ENCODE assay signal across 8 cellular contexts in genomic region chr15:90716976-90717821, GRCh38. TPM values are rescaled to one million over a fixed set of nuclear protein-coding genes. Genes with fewer than 3 reads are reported as not detected.
DNase-seq lines count a peak whose midpoint lies in the region; ATAC-seq and TF ChIP-seq lines count a peak whose summit lies in the region.

TSS of gene BLM (plus strand) at chr15:90717346. CDS start at chr15:90747393, 30,047 bp downstream.

- H3K4me3 Mint-ChIP-seq in activated naive CD8-positive, alpha-beta T cell treated with anti-CD3 and anti-CD28 coated beads, Interleukin-2, amount 50 U/mL, for 24 hours = peak within 1 kb of the TSS; percentile 85

- H3K9ac ChIP-seq in parathyroid adenoma = no peak within 1 kb of the TSS

- DNase-seq in NCI-H1417 treated with DMSO at 0.1 percent for 48 hours (lab: John Stamatoyannopoulos, UW) (peak; percentile 97), SW480 (ENCODE audit: low spot score) (peak; percentile 97), cardiac muscle cell (ENCODE audit: low read depth in 1 of 2, low spot score in 1 of 2) (peak; percentile 96 to 99), transverse colon (peak; percentile 96)
- DNase-seq in activated naive CD8-positive, alpha-beta T cell treated with anti-CD3 and anti-CD28 coated beads, Interleukin-2, amount 50 U/mL, for 24 hours = peak; percentile 90

- peak within 1 kb of the TSS; percentile 81 for H3K27ac ChIP-seq in cardiac muscle cell
- peak within 1 kb of the TSS; percentile 75 for H3K27ac ChIP-seq in parathyroid adenoma
- H3K27ac ChIP-seq in transverse colon = peak within 1 kb of the TSS; percentile 88 to 97 (median 94)

- ATAC-seq in HG02763 (IDR thresholded peaks at IDR 0.05; ENCODE audit: unreplicated experiment) = peak; percentile 98
- ATAC-seq in activated naive CD8-positive, alpha-beta T cell treated with anti-CD3 and anti-CD28 coated beads, Interleukin-2, amount 50 U/mL, for 24 hours = peak; percentile 100

- intact Hi-C loops in transverse colon (cut with DNase I; ENCODE audit: low total_unique reads) = loop anchor here (10.0 kb wide), 1 partner anchor 168 kb away; the partner anchor contains the start of gene FES

- TF ChIP-seq POLR2A in transverse colon (IDR thresholded peaks at IDR 0.05) = peak; percentile 80

- peak within 1 kb of the TSS; percentile 92 for H2AFZ ChIP-seq in parathyroid adenoma

- H3K9me3 ChIP-seq in cardiac muscle cell (ENCODE audit: low read depth) (no peaks in the 10 kb centered on the region), parathyroid adenoma (ENCODE audit: control insufficient read depth, low read length) (no peaks in the 10 kb centered on the region), transverse colon (no peaks in the 10 kb centered on the region)

- no peaks in the 10 kb centered on the region for H3K27me3 Mint-ChIP-seq in activated naive CD8-positive, alpha-beta T cell treated with anti-CD3 and anti-CD28 coated beads, Interleukin-2, amount 50 U/mL, for 24 hours

- H3K36me3 ChIP-seq in cardiac muscle cell = no peaks in the 10 kb centered on the region
- no peaks in the 10 kb centered on the region for H3K36me3 ChIP-seq in parathyroid adenoma (ENCODE audit: control insufficient read depth, insufficient read depth, low read length)
- H3K36me3 ChIP-seq in transverse colon = no peaks in the 10 kb centered on the region

- WGBS in transverse colon (ENCODE audit: low coverage in 1 of 2), 2 donors = 1% methylated on average over 42 of the region's 65 CpGs; no CpG with 5 or more reads in 1 of the 2 donors

- in situ Hi-C loops in transverse colon (cut with MboI; ENCODE audit: low pct_ligation_motif_present in 1 of 4, low pct_unique_long_range_greater_than_20kb in 1 of 4, low sequenced_read_pairs in 3 of 4) = no loop called here

- peak within 1 kb of the TSS; percentile 88 for H3K4me2 ChIP-seq in parathyroid adenoma (ENCODE audit: low read length)

- H3K4me1 ChIP-seq in cardiac muscle cell (ENCODE audit: low read depth) (no peaks in the 10 kb centered on the region), parathyroid adenoma (peaks cover 5% of the 10 kb centered on the region), transverse colon (peaks cover 4 to 26% (median 13%) of the 10 kb centered on the region in 4 donors)

- TF ChIP-seq EP300 in transverse colon (IDR thresholded peaks at IDR 0.05; ENCODE audit: low read depth) = no peak

- no peaks in the 10 kb centered on the region for H3K79me2 ChIP-seq in parathyroid adenoma

- no peaks in the 10 kb centered on the region for H3K27me3 ChIP-seq in cardiac muscle cell
- H3K27me3 ChIP-seq in parathyroid adenoma (ENCODE audit: control insufficient read depth, insufficient read depth, low read length) = no peaks in the 10 kb centered on the region
- no peaks in the 10 kb centered on the region for H3K27me3 ChIP-seq in transverse colon

- TF ChIP-seq CTCF in GM12874 (IDR thresholded peaks at IDR 0.05; ENCODE audit: insufficient read depth, low read depth, low read length) = peak; percentile 7; the same call in 1 of the 2 replicates
- peak; percentile 25 for TF ChIP-seq CTCF in cardiac muscle cell (IDR thresholded peaks at IDR 0.05; ENCODE audit: low read depth, low read length)
- no peak for TF ChIP-seq CTCF in parathyroid adenoma (IDR thresholded peaks at IDR 0.05)
- TF ChIP-seq CTCF in transverse colon (IDR thresholded peaks at IDR 0.05) = peak; percentile 42 to 73 (median 50)

- peaks cover 15% of the 10 kb centered on the region for H3K36me3 Mint-ChIP-seq in activated naive CD8-positive, alpha-beta T cell treated with anti-CD3 and anti-CD28 coated beads, Interleukin-2, amount 50 U/mL, for 24 hours (ENCODE audit: low read depth)

- H3K4me3 ChIP-seq in cardiac muscle cell (peak within 1 kb of the TSS; percentile 86), parathyroid adenoma (ENCODE audit: low read depth, low read length) (peak within 1 kb of the TSS; percentile 76), transverse colon (peak within 1 kb of the TSS; percentile 50 to 73 (median 60))

- H3K4me1 Mint-ChIP-seq in activated naive CD8-positive, alpha-beta T cell treated with anti-CD3 and anti-CD28 coated beads, Interleukin-2, amount 50 U/mL, for 24 hours = peaks cover 22% of the 10 kb centered on the region

- no peaks in the 10 kb centered on the region for H3K9me3 Mint-ChIP-seq in activated naive CD8-positive, alpha-beta T cell treated with anti-CD3 and anti-CD28 coated beads, Interleukin-2, amount 50 U/mL, for 24 hours

- H3K27ac Mint-ChIP-seq in activated naive CD8-positive, alpha-beta T cell treated with anti-CD3 and anti-CD28 coated beads, Interleukin-2, amount 50 U/mL, for 24 hours = peak within 1 kb of the TSS; percentile 94

RNA-seq across cellular contexts. Expression of gene BLM, which starts in this region (rescaled TPM):
- total RNA-seq in cardiac muscle cell (4.2 and 6.3 TPM in 2 replicates), transverse colon (1 to 10 TPM; 1.5 to 6.4 (median 2.0) TPM)
- 2.6 and 3.2 TPM in 2 replicates for polyA plus RNA-seq in cardiac muscle cell

Comparison
In these comparisons a context has a peak if more than half of its experiments do, and no peak if none do; other contexts are left out.
1. Peak in every context shown above with its lines: DNase-seq, ATAC-seq, H3K4me3 ChIP-seq and H3K27ac ChIP-seq.